Comparison of ENCODE assay signal across 20 cellular contexts in the genomic region with DNA sequence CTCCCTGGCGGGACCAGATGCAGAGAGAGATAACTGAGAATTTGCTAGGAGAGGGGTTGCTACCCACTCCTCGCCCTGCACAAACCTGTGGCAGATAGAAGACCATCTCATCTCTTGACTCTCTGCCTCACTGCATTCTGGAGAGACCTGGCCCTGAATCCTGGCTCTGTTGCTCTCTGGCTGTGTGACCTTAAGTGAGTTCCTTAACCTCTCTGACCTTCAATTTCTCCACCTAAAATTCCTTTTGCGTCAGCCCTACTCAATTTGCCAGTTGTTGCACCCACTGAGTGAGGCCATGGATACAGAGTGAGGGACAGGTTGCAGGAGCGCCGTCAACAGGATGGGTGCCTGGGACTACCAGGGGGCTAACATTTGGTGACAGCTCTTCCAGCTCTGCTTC. TPM values are rescaled to one million over a fixed set of nuclear protein-coding genes. Genes with fewer than 3 reads are reported as not detected.
DNase-seq lines count a peak whose midpoint lies in the region; ATAC-seq and TF ChIP-seq lines count a peak whose summit lies in the region.
"Had no signal": no experiment of that assay in that cellular context is flagged by ENCODE, and none has a peak within 500 bp of the region (broad histone marks: within the 10 kb centered on the region; RNA-seq: fewer than 3 reads in every experiment).

No MANE protein-coding gene starts in this region.

- TF ChIP-seq CTCF in right atrium auricular region (IDR thresholded peaks at IDR 0.05): no peak
- no peak for TF ChIP-seq CTCF in gastrocnemius medialis (IDR thresholded peaks at IDR 0.05 in 4 of 5, conservative IDR thresholded peaks at IDR 0.05 in 1 of 5)
- TF ChIP-seq CTCF in mammary epithelial cell (conservative IDR thresholded peaks at IDR 0.05 in 1 of 2, IDR thresholded peaks at IDR 0.05 in 1 of 2; ENCODE audit: extremely low read depth in 1 of 2, insufficient read depth in 1 of 2, low read depth in 1 of 2, low read length in 2 of 2): no peak

- dilution Hi-C loops in mammary epithelial cell (cut with HindIII; ENCODE audit: low sequenced_read_pairs): loop anchor here (10.0 kb wide), 1 partner anchor 121 kb away; no protein-coding TSS in a partner anchor

- CTCF ChIA-PET in mammary epithelial cell (lab: Charles Lee; ENCODE audit: low non-redundant PET): no interaction called here

- no peaks in the 10 kb centered on the region for H3K9me3 ChIP-seq in right atrium auricular region
- no peaks in the 10 kb centered on the region for H3K9me3 ChIP-seq in neuronal stem cell (replicated peaks in 1 of 2; ENCODE audit: control insufficient read depth in 2 of 2, insufficient read depth in 1 of 2, low read depth in 1 of 2, low read length in 2 of 2)
- no peaks in the 10 kb centered on the region for H3K9me3 ChIP-seq in gastrocnemius medialis
- no peaks in the 10 kb centered on the region for H3K9me3 ChIP-seq in mammary epithelial cell (replicated peaks; ENCODE audit: insufficient read depth, low read length)
- H3K9me3 ChIP-seq: Caco-2 had no signal

- peak overlapping the region; percentile 60 for H2BK15ac ChIP-seq in neuronal stem cell (ENCODE audit: low read length)

- H3K4me1 ChIP-seq in right atrium auricular region (peaks cover 0 to 39% of the 10 kb centered on the region in 2 donors), neuronal stem cell (ENCODE audit: control insufficient read depth in 2 of 2, insufficient read depth in 1 of 2, low read depth in 1 of 2, low read length in 2 of 2) (peaks cover 0 to 12% of the 10 kb centered on the region in 2 donors), gastrocnemius medialis (peaks cover 64 to 69% of the 10 kb centered on the region in 2 donors), mammary epithelial cell (ENCODE audit: insufficient read depth, low read length) (no peaks in the 10 kb centered on the region)
- H3K4me1 ChIP-seq: Caco-2 had no signal

- no peaks in the 10 kb centered on the region for H4K20me1 ChIP-seq in mammary epithelial cell (ENCODE audit: insufficient read depth, low read length)

- H3K9ac ChIP-seq in neuronal stem cell (ENCODE audit: low read depth, low read length, poor library complexity) (no peak overlapping the region), mammary epithelial cell (ENCODE audit: insufficient read depth, low read length) (no peak overlapping the region)
- H3K9ac ChIP-seq: GM23248 had no signal

- no peak overlapping the region for H3K4me2 ChIP-seq in neuronal stem cell (ENCODE audit: insufficient read depth, low read length, poor library complexity, severe bottlenecking)
- no peak overlapping the region for H3K4me2 ChIP-seq in mammary epithelial cell (ENCODE audit: insufficient read depth, low read depth, low read length)

- H2BK120ac ChIP-seq in neuronal stem cell (ENCODE audit: low read depth, low read length): no peak overlapping the region

- H3K27ac ChIP-seq in right atrium auricular region (peak overlapping the region; percentile 1 to 90), neuronal stem cell (replicated peaks; ENCODE audit: low read length) (no peak overlapping the region), gastrocnemius medialis (peak overlapping the region; percentile 95 to 100 (median 96)), mammary epithelial cell (ENCODE audit: insufficient read depth, low read depth, low read length) (no peak overlapping the region)
- H3K27ac ChIP-seq: GM23248 had no signal

- H2AFZ ChIP-seq in neuronal stem cell (ENCODE audit: low read length) (no peak overlapping the region), mammary epithelial cell (ENCODE audit: low read depth, low read length) (no peak overlapping the region)
- H2AFZ ChIP-seq: GM23248 had no signal

- no peak for DNase-seq in right atrium auricular region (ENCODE audit: low spot score)
- no peak for DNase-seq in Right ventricle myocardium superior
- DNase-seq in neuronal stem cell (ENCODE audit: low spot score): no peak
- no peak for DNase-seq in gastrocnemius medialis
- DNase-seq in mammary epithelial cell: no peak
- no peak for DNase-seq in HuH-7 (ENCODE audit: low spot score)
- DNase-seq: C1 segment of cervical spinal cord; CD4-positive, CD25-positive, alpha-beta regulatory T cell; CD8-positive, alpha-beta T cell; DMS153; DND-41; GM23248; H9 had no signal

- H2BK12ac ChIP-seq in neuronal stem cell (ENCODE audit: low read length): no peak overlapping the region

- H3K4ac ChIP-seq in neuronal stem cell (ENCODE audit: low read length): no peak overlapping the region

- no peak overlapping the region for H4K8ac ChIP-seq in neuronal stem cell (ENCODE audit: low read depth, low read length)

- H3K4me3 ChIP-seq in right atrium auricular region (no peak overlapping the region), neuronal stem cell (ENCODE audit: low read length in 2 of 2) (no peak overlapping the region), gastrocnemius medialis (no peak overlapping the region), mammary epithelial cell (replicated peaks in 1 of 3; ENCODE audit: insufficient read depth in 1 of 3, low read depth in 2 of 3, low read length in 3 of 3) (no peak overlapping the region)
- H3K4me3 ChIP-seq: GM23248 had no signal

- ATAC-seq in Right ventricle myocardium superior (ENCODE audit: poor library complexity): no peak
- ATAC-seq in gastrocnemius medialis: no peak
- ATAC-seq in GM19455 (IDR thresholded peaks at IDR 0.05; ENCODE audit: unreplicated experiment): no peak
- ATAC-seq: CD8-positive, alpha-beta T cell; HCT116 had no signal

- no CpG with 5 or more reads among the region's 5 CpGs for WGBS in neuronal stem cell (ENCODE audit: extremely low coverage in 2 of 2, insufficient read length in 2 of 2, insufficient replicate concordance in 1 of 2), 2 donors
- 63% methylated on average over 4 of the region's 5 CpGs for WGBS in mammary epithelial cell (ENCODE audit: low coverage, missing lambda C conversion rate)

- no peak overlapping the region for H2AK5ac ChIP-seq in neuronal stem cell (ENCODE audit: low read depth, low read length)

- no peak overlapping the region for H4K91ac ChIP-seq in neuronal stem cell (ENCODE audit: low read depth, low read length, poor library complexity)

- H3K36me3 ChIP-seq in right atrium auricular region (no peaks in the 10 kb centered on the region), neuronal stem cell (replicated peaks in 1 of 2; ENCODE audit: control insufficient read depth in 2 of 2, insufficient read depth in 2 of 2, low read length in 2 of 2) (no peaks in the 10 kb centered on the region), gastrocnemius medialis (peaks cover 0 to 7% of the 10 kb centered on the region in 2 donors), mammary epithelial cell (ENCODE audit: insufficient read depth, low read length) (no peaks in the 10 kb centered on the region)

- no peaks in the 10 kb centered on the region for H3K27me3 ChIP-seq in right atrium auricular region
- no peaks in the 10 kb centered on the region for H3K27me3 ChIP-seq in neuronal stem cell (ENCODE audit: control insufficient read depth in 3 of 3, insufficient read depth in 3 of 3, low read depth in 1 of 3, low read length in 3 of 3)
- no peaks in the 10 kb centered on the region for H3K27me3 ChIP-seq in gastrocnemius medialis
- H3K27me3 ChIP-seq in mammary epithelial cell (ENCODE audit: insufficient read depth, low read length): peaks cover 4% of the 10 kb centered on the region

- no peak overlapping the region for H3K18ac ChIP-seq in neuronal stem cell (ENCODE audit: low read length)

- no peak overlapping the region for H2BK5ac ChIP-seq in neuronal stem cell (ENCODE audit: low read length)

- no peak for TF ChIP-seq POLR2A in gastrocnemius medialis (IDR thresholded peaks at IDR 0.05)

- H3K79me2 ChIP-seq in mammary epithelial cell (ENCODE audit: insufficient read depth, low read length): no peaks in the 10 kb centered on the region

- in situ Hi-C loops in gastrocnemius medialis (cut with MboI; ENCODE audit: low sequenced_read_pairs in 4 of 4) (no loop called here), mammary epithelial cell (cut with MboI; ENCODE audit: low sequenced_read_pairs in 2 of 2) (no loop called here)

- H3K14ac ChIP-seq in neuronal stem cell (ENCODE audit: low read length): no peak overlapping the region

- H3K79me1 ChIP-seq in neuronal stem cell (ENCODE audit: low read depth, low read length): no peaks in the 10 kb centered on the region

- no peak overlapping the region for H3K23ac ChIP-seq in neuronal stem cell (ENCODE audit: low read depth, low read length, poor library complexity)

- BruUV-seq in mammary epithelial cell (replicated peaks; lab: Mats Ljungman, UMichigan): no TSS peak

- intact Hi-C loops in Right ventricle myocardium superior (cut with DNase I): no loop called here
- intact Hi-C loops in gastrocnemius medialis (cut with DNase I; ENCODE audit: low total_unique reads): loop anchor here (5.0 kb wide), 1 partner anchor 87 kb away; no protein-coding TSS in a partner anchor
- intact Hi-C loops in mammary epithelial cell (cut with micrococcal nuclease): no loop called here

RNA-seq across cellular contexts. Expression of gene C10orf71, which starts 5.2 kb away (rescaled TPM):
- total RNA-seq in right atrium auricular region: 10 to 100 TPM; 34.9 to 48.2 TPM
- total RNA-seq in Right ventricle myocardium superior: 108 TPM
- 0.01 TPM for polyA plus RNA-seq in neuronal stem cell (2013, experiment 1 of 2)
- polyA plus RNA-seq in neuronal stem cell (2013, experiment 2 of 2): 0.03 TPM
- total RNA-seq in gastrocnemius medialis: 100 to 1,000 TPM in 1 of 4 donors, 10 to 100 TPM in 3; 26.5 to 208 (median 69.6) TPM
- total RNA-seq in mammary epithelial cell: not detected
- not detected for polyA plus RNA-seq in mammary epithelial cell
- not detected for polyA minus RNA-seq in mammary epithelial cell
- total RNA-seq: A172; A673; Caco-2; CD4-positive, CD25-positive, alpha-beta regulatory T cell; CD8-positive, alpha-beta T cell; GM23248; H4; H9 had no signal
- polyA plus RNA-seq: BJ; CD4-positive, CD25-positive, alpha-beta regulatory T cell; GM23248 had no signal

Comparison
In these comparisons a context has a peak if more than half of its experiments do, and no peak if none do; other contexts are left out.
1. H3K27ac ChIP-seq: peak in right atrium auricular region (2 of 2) and gastrocnemius medialis (4 of 4); none in neuronal stem cell (single experiment) and mammary epithelial cell (single experiment).
2. RNA of gene C10orf71, which starts 5.2 kb away (total RNA-seq): 108 TPM in Right ventricle myocardium superior (single experiment), 26.5 to 208 TPM in gastrocnemius medialis and 34.9 to 48.2 TPM in right atrium auricular region; not detected in mammary epithelial cell; every median in the first group is over 10 times any median in the second.